In genomic region chr3:71862374-71863145, GRCh38 we compare ENCODE assay signal across 17 cellular contexts.
"Had no signal": no experiment of that assay in that cellular context is flagged by ENCODE, and none has a peak within 500 bp of the region (broad histone marks: within the 10 kb centered on the region; RNA-seq: fewer than 3 reads in every experiment).

No MANE protein-coding gene starts in this region.

- H3K4me3 ChIP-seq: skin epidermis, tibial nerve, vagina had no signal

- H3K27me3 ChIP-seq: vagina had no signal

- DNase-seq: activated CD4-positive, alpha-beta T cell treated with anti-CD3 and anti-CD28 coated beads, Interleukin-2, amount 10 ng/mL, durations not matched to agents 7 days and 5 days; activated CD4-positive, CD25-positive, alpha-beta regulatory T cell; activated CD8-positive, alpha-beta memory T cell treated with anti-CD3 and anti-CD28 coated beads, Interleukin-2, amount 50 U/mL, for 48 hours; activated gamma-delta T cell treated with Interleukin-2 at 50 U/mL for 16 hours; activated naive CD8-positive, alpha-beta T cell treated with anti-CD3 and anti-CD28 coated beads for 36 hours; activated T-cell treated with anti-CD3 and anti-CD28 coated beads, Interleukin-2, amount 50 U/mL, for 72 hours; anterior cingulate cortex; effector memory CD4-positive, alpha-beta T cell; immature natural killer cell; nucleus accumbens; stimulated activated CD4-positive, alpha-beta T cell treated with anti-CD3 and anti-CD28 coated beads, Interleukin-15, amount 100 ng/mL, for 24 hours; stimulated activated CD4-positive, alpha-beta T cell treated with anti-CD3 and anti-CD28 coated beads, Interleukin-4, amount 100 ng/mL, for 1 hour; stimulated activated naive CD4-positive, alpha-beta T cell had no signal

- H3K36me3 ChIP-seq: tibial nerve, vagina had no signal

- H3K4me1 ChIP-seq: vagina had no signal

- H3K9me3 ChIP-seq: vagina had no signal

- H3K27ac ChIP-seq: epithelial cell of prostate, tibial nerve, vagina had no signal
